ENCODE assay signal across 31 cellular contexts in genomic region chr16:82178352-82178751, GRCh38.
"Had no signal": no experiment of that assay in that cellular context is flagged by ENCODE, and none has a peak within 500 bp of the region (broad histone marks: within the 10 kb centered on the region; RNA-seq: fewer than 3 reads in every experiment).

No MANE protein-coding gene starts in this region.

- H3K4me3 ChIP-seq: adrenal gland, body of pancreas, cardiac muscle cell, colonic mucosa, dorsolateral prefrontal cortex, esophagus muscularis mucosa, gastrocnemius medialis had no signal

- H3K9me3 ChIP-seq: adrenal gland, body of pancreas, colonic mucosa, esophagus muscularis mucosa, gastrocnemius medialis had no signal

- H3K27ac ChIP-seq: adrenal gland, body of pancreas, cardiac muscle cell, colonic mucosa, dorsolateral prefrontal cortex, esophagus muscularis mucosa, foreskin keratinocyte, gastrocnemius medialis had no signal

- H3K27me3 ChIP-seq: body of pancreas, colonic mucosa, esophagus muscularis mucosa, foreskin keratinocyte had no signal

- DNase-seq: activated CD4-positive, alpha-beta memory T cell treated with anti-CD3 and anti-CD28 coated beads for 36 hours; activated CD4-positive, alpha-beta T cell treated with anti-CD3 and anti-CD28 coated beads for 36 hours; activated CD4-positive, alpha-beta T cell treated with anti-CD3 and anti-CD28 coated beads, Interleukin-2, amount 10 ng/mL, durations not matched to agents 24 days and 14 days; activated CD4-positive, CD25-positive, alpha-beta regulatory T cell; activated CD4-positive, CD25-positive, alpha-beta regulatory T cell treated with anti-CD3 and anti-CD28 coated beads, Interleukin-2, amount 50 U/mL, for 72 hours; activated CD8-positive, alpha-beta memory T cell treated with anti-CD3 and anti-CD28 coated beads, Interleukin-2, amount 10 ng/mL, durations not matched to agents 7 days and 5 days; activated CD8-positive, alpha-beta memory T cell treated with anti-CD3 and anti-CD28 coated beads, Interleukin-2, amount 50 U/mL, for 4 hours; activated CD8-positive, alpha-beta T cell treated with anti-CD3 and anti-CD28 coated beads, Interleukin-2, amount 10 ng/mL, durations not matched to agents 7 days and 5 days; activated effector memory CD4-positive, alpha-beta T cell treated with anti-CD3 and anti-CD28 coated beads, Interleukin-2, amount 50 U/mL, for 16 hours; activated naive CD4-positive, alpha-beta T cell treated with anti-CD3 and anti-CD28 coated beads for 36 hours; activated naive CD8-positive, alpha-beta T cell treated with anti-CD3 and anti-CD28 coated beads for 36 hours; activated naive CD8-positive, alpha-beta T cell treated with anti-CD3 and anti-CD28 coated beads, Interleukin-2, amount 50 U/mL, for 24 hours; activated T-cell treated with anti-CD3 and anti-CD28 coated beads, Interleukin-2, amount 50 U/mL, for 1 hour; activated T-cell treated with anti-CD3 and anti-CD28 coated beads, Interleukin-2, amount 50 U/mL, for 48 hours; adrenal gland; amygdala; aorta; body of pancreas; central memory CD4-positive, alpha-beta T cell; cerebellar nuclear complex; colonic mucosa; dorsolateral prefrontal cortex; effector memory CD4-positive, alpha-beta T cell; endodermal cell; erythroblast; foreskin keratinocyte; gastrocnemius medialis; glutamatergic neuron; T-helper 2 cell had no signal

- H3K4me1 ChIP-seq: adrenal gland, body of pancreas, colonic mucosa, esophagus muscularis mucosa, foreskin keratinocyte, gastrocnemius medialis had no signal

- ATAC-seq: activated CD4-positive, alpha-beta T cell treated with anti-CD3 and anti-CD28 coated beads for 36 hours; activated CD8-positive, alpha-beta memory T cell treated with anti-CD3 and anti-CD28 coated beads, Interleukin-2, amount 10 ng/mL, durations not matched to agents 7 days and 5 days; activated CD8-positive, alpha-beta T cell treated with anti-CD3 and anti-CD28 coated beads, Interleukin-2, amount 10 ng/mL, durations not matched to agents 7 days and 5 days; activated naive CD8-positive, alpha-beta T cell treated with anti-CD3 and anti-CD28 coated beads, Interleukin-2, amount 50 U/mL, for 24 hours; body of pancreas; foreskin keratinocyte; gastrocnemius medialis had no signal

- H3K36me3 ChIP-seq: adrenal gland, cardiac muscle cell, colonic mucosa, esophagus muscularis mucosa, gastrocnemius medialis had no signal
